In the genomic region with DNA sequence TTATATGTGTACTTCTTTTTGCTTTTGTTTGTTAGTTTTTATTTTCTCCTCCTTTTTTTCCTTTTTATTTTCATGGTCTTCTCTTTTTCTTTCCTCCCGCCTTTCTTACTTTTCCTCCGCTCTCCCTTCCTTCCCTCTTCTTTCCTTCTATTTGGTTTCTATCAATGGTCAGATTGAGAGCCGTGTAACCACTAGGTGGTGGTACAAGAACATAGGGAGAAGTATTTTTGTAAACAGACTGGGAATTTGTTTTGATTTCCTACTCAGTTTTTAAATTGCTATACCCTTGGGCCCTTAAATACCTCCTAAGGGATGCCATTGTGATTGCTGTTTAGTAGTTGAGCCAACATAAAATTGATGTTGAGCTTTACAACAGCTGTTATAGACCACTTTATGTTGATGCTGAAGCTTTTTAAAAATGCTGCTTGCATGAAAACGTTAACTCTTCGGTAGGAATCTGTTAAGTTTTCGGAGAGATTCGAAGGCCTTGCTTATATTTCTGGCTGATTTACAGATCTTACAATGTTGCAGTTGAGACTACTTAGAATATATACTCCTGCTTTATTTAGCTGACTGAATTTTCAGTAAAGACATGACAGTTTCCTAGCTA, we compare ENCODE assay signal across 8 cellular contexts.
A peak's percentile ranks its signal among the peaks of the same experiment; 100 is the strongest.
DNase-seq lines count a peak whose midpoint lies in the region; ATAC-seq, FAIRE-seq and TF ChIP-seq lines count a peak whose summit lies in the region.

No MANE protein-coding gene starts in this region.

- no peaks in the 10 kb centered on the region for H3K27me3 ChIP-seq in HAP-1 (ENCODE audit: low read depth)
- H3K27me3 ChIP-seq in upper lobe of left lung = no peaks in the 10 kb centered on the region

- H3K4me3 ChIP-seq in HAP-1 = no peak overlapping the region
- H3K4me3 ChIP-seq in astrocyte of the cerebellum (ENCODE audit: low read depth, low read length) = no peak overlapping the region
- H3K4me3 ChIP-seq in kidney (ENCODE audit: low read length in 2 of 2) = no peak overlapping the region
- H3K4me3 ChIP-seq in upper lobe of left lung = no peak overlapping the region

- WGBS in upper lobe of left lung, 2 donors = 46 to 62% methylated on average over 7 of the region's 7 CpGs

- DNase-seq in Caki2 (ENCODE audit: low read depth) (peak; percentile 66), HAP-1 (ENCODE audit: low spot score in 2 of 2) (peak; percentile 29 to 66), NCI-H748 treated with DMSO at 0.1 percent for 48 hours (lab: John Stamatoyannopoulos, UW) (peak; percentile 68), astrocyte of the cerebellum (ENCODE audit: low read depth) (peak; percentile 49), kidney (no peak), upper lobe of left lung (no peak), 8988T (no peak)

- TF ChIP-seq EP300 in upper lobe of left lung (IDR thresholded peaks at IDR 0.05) = no peak

- TF ChIP-seq POLR2A in upper lobe of left lung (IDR thresholded peaks at IDR 0.05) = no peak

- H3K27ac ChIP-seq in kidney (ENCODE audit: low read depth in 2 of 2, low read length in 2 of 2) (no peak overlapping the region), upper lobe of left lung (no peak overlapping the region)

- in situ Hi-C loops in Caki2 (cut with HindIII; ENCODE audit: low pct_unique_long_range_greater_than_20kb, low sequenced_read_pairs) (no loop called here), HAP-1 (cut with MboI; ENCODE audit: low sequenced_read_pairs) (loop anchor here (25.0 kb wide), 1 partner anchor 358 kb away; the partner anchor contains the start of gene ITGA4), astrocyte of the cerebellum (cut with HindIII; ENCODE audit: low sequenced_read_pairs) (loop anchor here (25.0 kb wide), 1 partner anchor 358 kb away; the partner anchor contains the start of gene ITGA4)

- H3K4me1 ChIP-seq in HAP-1 (no peaks in the 10 kb centered on the region), kidney (ENCODE audit: control insufficient read depth in 1 of 2, insufficient read depth in 1 of 2, low read depth in 1 of 2, low read length in 2 of 2) (no peaks in the 10 kb centered on the region), upper lobe of left lung (no peaks in the 10 kb centered on the region)

- intact Hi-C loops in kidney (cut with DNase I) = no loop called here

- H3K9ac ChIP-seq in kidney (ENCODE audit: low read length in 2 of 2) = no peak overlapping the region

- ATAC-seq in upper lobe of left lung (ENCODE audit: low FRiP score in 2 of 2) (no peak), GM21423 (IDR thresholded peaks at IDR 0.05; ENCODE audit: unreplicated experiment) (no peak)

- TF ChIP-seq CTCF in astrocyte of the cerebellum (IDR thresholded peaks at IDR 0.05; ENCODE audit: low read depth, low read length, missing control alignments) (peak; percentile 77), kidney (IDR thresholded peaks at IDR 0.05; ENCODE audit: borderline replicate concordance, extremely low read depth, insufficient read depth) (peak; percentile 40), upper lobe of left lung (IDR thresholded peaks at IDR 0.05) (peak in 5 of 6 experiments; percentile 24 to 56 (median 47))

- H3K9me3 ChIP-seq in HAP-1 (no peaks in the 10 kb centered on the region), kidney (ENCODE audit: control insufficient read depth in 1 of 2, low read length in 2 of 2) (no peaks in the 10 kb centered on the region), upper lobe of left lung (no peaks in the 10 kb centered on the region)

- peak; percentile 45 for FAIRE-seq in kidney (lab: Jason Lieb, UNC)

- H3K36me3 ChIP-seq in HAP-1 (replicated peaks) = no peaks in the 10 kb centered on the region
- no peaks in the 10 kb centered on the region for H3K36me3 ChIP-seq in kidney (ENCODE audit: control insufficient read depth in 1 of 2, insufficient read depth in 2 of 2, low read length in 2 of 2)
- no peaks in the 10 kb centered on the region for H3K36me3 ChIP-seq in upper lobe of left lung

Comparison
In these comparisons a context has a peak if more than half of its experiments do, and no peak if none do; other contexts are left out.
1. DNase-seq: peak in Caki2 (single experiment), HAP-1 (2 of 2), NCI-H748 treated with DMSO at 0.1 percent for 48 hours (single experiment) and astrocyte of the cerebellum (single experiment); none in kidney (single experiment), upper lobe of left lung (0 of 2) and 8988T (single experiment).
2. Peak in every context shown above with its lines, with median percentiles within 50 percentile points of each other: CTCF ChIP-seq.